In the genomic region with DNA sequence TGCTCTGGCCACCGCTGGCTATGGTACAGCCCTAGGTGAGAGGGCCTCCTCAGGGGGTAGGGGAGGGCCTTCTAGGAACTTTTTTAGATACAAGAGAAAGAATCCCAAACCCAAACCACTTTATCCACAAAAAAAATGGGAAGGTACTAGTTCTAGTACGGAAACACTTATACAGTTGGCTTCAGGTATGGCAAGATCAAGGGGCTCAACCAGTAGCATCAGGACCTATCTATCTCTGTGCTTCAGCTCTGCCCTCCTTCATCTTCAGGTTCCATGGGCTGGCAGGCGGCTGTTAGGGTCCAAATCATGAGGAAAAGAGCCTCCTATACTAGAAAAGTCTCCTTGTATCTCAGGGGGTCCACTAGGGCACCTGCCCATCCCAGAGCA, we compare ENCODE assay signal across 14 cellular contexts. TPM values are rescaled to one million over a fixed set of nuclear protein-coding genes. Genes with fewer than 3 reads are reported as not detected.
DNase-seq lines count a peak whose midpoint lies in the region; ATAC-seq, FAIRE-seq and TF ChIP-seq lines count a peak whose summit lies in the region.
"Had no signal": no experiment of that assay in that cellular context is flagged by ENCODE, and none has a peak within 500 bp of the region (broad histone marks: within the 10 kb centered on the region; RNA-seq: fewer than 3 reads in every experiment).

No MANE protein-coding gene starts in this region.

- H3K9me3 ChIP-seq in HepG2 (ENCODE audit: low read length) = no peaks in the 10 kb centered on the region
- no peaks in the 10 kb centered on the region for H3K9me3 ChIP-seq in right lobe of liver
- no peaks in the 10 kb centered on the region for H3K9me3 ChIP-seq in naive thymus-derived CD4-positive, alpha-beta T cell (ENCODE audit: control insufficient read depth in 2 of 3, low read length in 3 of 3)
- no peaks in the 10 kb centered on the region for H3K9me3 ChIP-seq in upper lobe of left lung

- H3K79me2 ChIP-seq in HepG2 (ENCODE audit: insufficient read depth, low read length) = peaks cover 7% of the 10 kb centered on the region
- no peaks in the 10 kb centered on the region for H3K79me2 ChIP-seq in mesendoderm (ENCODE audit: control insufficient read depth, insufficient read depth, low read length)

- no peaks in the 10 kb centered on the region for H3K27me3 Mint-ChIP-seq in activated CD8-positive, alpha-beta T cell treated with anti-CD3 and anti-CD28 coated beads, Interleukin-2, amount 10 ng/mL, durations not matched to agents 7 days and 5 days (ENCODE audit: low read depth)
- H3K27me3 Mint-ChIP-seq in naive thymus-derived CD4-positive, alpha-beta T cell = no peaks in the 10 kb centered on the region

- BruUV-seq in HepG2 (replicated peaks; lab: Mats Ljungman, UMichigan) = TSS peak; percentile 44

- H3K4me1 Mint-ChIP-seq in activated CD8-positive, alpha-beta T cell treated with anti-CD3 and anti-CD28 coated beads, Interleukin-2, amount 10 ng/mL, durations not matched to agents 7 days and 5 days (ENCODE audit: low read depth) = peaks cover 26% of the 10 kb centered on the region
- H3K4me1 Mint-ChIP-seq in naive thymus-derived CD4-positive, alpha-beta T cell = peaks cover 8 to 25% (median 18%) of the 10 kb centered on the region in 7 donors

- no peak overlapping the region for H3K27ac Mint-ChIP-seq in activated CD8-positive, alpha-beta T cell treated with anti-CD3 and anti-CD28 coated beads, Interleukin-2, amount 10 ng/mL, durations not matched to agents 7 days and 5 days
- H3K27ac Mint-ChIP-seq in naive thymus-derived CD4-positive, alpha-beta T cell = peak overlapping the region in 6 of 9 donors; percentile 20 to 89 (median 65)

- peaks cover 32% of the 10 kb centered on the region for H3K4me1 ChIP-seq in HepG2 (ENCODE audit: insufficient read depth, low read length)
- H3K4me1 ChIP-seq in right lobe of liver = peaks cover 0 to 21% (median 4%) of the 10 kb centered on the region in 4 donors
- peaks cover 0 to 11% of the 10 kb centered on the region in 2 donors for H3K4me1 ChIP-seq in naive thymus-derived CD4-positive, alpha-beta T cell (ENCODE audit: control insufficient read depth in 2 of 2, insufficient read depth in 2 of 2, low read length in 2 of 2)
- H3K4me1 ChIP-seq in upper lobe of left lung = peaks cover 7 to 24% (median 18%) of the 10 kb centered on the region in 4 donors
- H3K4me1 ChIP-seq in mesendoderm (ENCODE audit: control insufficient read depth, low read depth, low read length) = no peaks in the 10 kb centered on the region

- H2BK15ac ChIP-seq in mesendoderm (replicated peaks; ENCODE audit: low read depth) = no peak overlapping the region

- no peak overlapping the region for H2AFZ ChIP-seq in HepG2 (ENCODE audit: low read length)

- H2BK5ac ChIP-seq in mesendoderm (ENCODE audit: low read length) = no peak overlapping the region

- no peak overlapping the region for H2BK120ac ChIP-seq in mesendoderm (ENCODE audit: low read depth, low read length)

- no peaks in the 10 kb centered on the region for H3K9me3 Mint-ChIP-seq in activated CD8-positive, alpha-beta T cell treated with anti-CD3 and anti-CD28 coated beads, Interleukin-2, amount 10 ng/mL, durations not matched to agents 7 days and 5 days (ENCODE audit: insufficient read depth)
- no peaks in the 10 kb centered on the region for H3K9me3 Mint-ChIP-seq in naive thymus-derived CD4-positive, alpha-beta T cell

- intact Hi-C loops in HepG2 (cut with micrococcal nuclease; ENCODE audit: unreplicated experiment) (no loop called here), right lobe of liver (cut with DNase I) (no loop called here), lower leg skin (cut with DNase I; ENCODE audit: low total_unique reads) (no loop called here)
- intact Hi-C loops in naive thymus-derived CD4-positive, alpha-beta T cell (cut with micrococcal nuclease) = no loop called here

- H3K9ac ChIP-seq in HepG2 (ENCODE audit: insufficient read depth, low read depth, low read length) (peak overlapping the region; percentile 73; the same call in 1 of the 2 replicates), mesendoderm (ENCODE audit: low read length) (no peak overlapping the region)

- CTCF ChIA-PET in HepG2 (lab: Yijun Ruan, JAX; ENCODE audit: low intra/inter-chr PET ratio, low total read pairs) = no interaction called here
- CTCF ChIA-PET in activated CD8-positive, alpha-beta T cell treated with anti-CD3 and anti-CD28 coated beads, Interleukin-2, amount 10 ng/mL, durations not matched to agents 7 days and 5 days (lab: Charles Lee) = no interaction called here
- CTCF ChIA-PET in naive thymus-derived CD4-positive, alpha-beta T cell (lab: Charles Lee) = no interaction called here
- CTCF ChIA-PET in GM10248 (lab: Yijun Ruan, JAX) = no interaction called here

- H3K27me3 ChIP-seq in HepG2 (ENCODE audit: control insufficient read depth in 1 of 2, insufficient read depth in 2 of 2, low read length in 2 of 2) = no peaks in the 10 kb centered on the region
- no peaks in the 10 kb centered on the region for H3K27me3 ChIP-seq in right lobe of liver
- no peaks in the 10 kb centered on the region for H3K27me3 ChIP-seq in naive thymus-derived CD4-positive, alpha-beta T cell (ENCODE audit: control insufficient read depth in 2 of 2, insufficient read depth in 2 of 2, low read length in 2 of 2)
- no peaks in the 10 kb centered on the region for H3K27me3 ChIP-seq in upper lobe of left lung
- H3K27me3 ChIP-seq in mesendoderm (ENCODE audit: insufficient read depth, low read length, poor library complexity) = no peaks in the 10 kb centered on the region

- H3K4me2 ChIP-seq in HepG2 (ENCODE audit: low read depth, low read length) (peak overlapping the region; percentile 94), mesendoderm (ENCODE audit: low read length) (no peak overlapping the region)

- TF ChIP-seq RAD21 in HepG2 (CRISPR knock-in tag; IDR thresholded peaks at IDR 0.05) = no peak

- H3K56ac ChIP-seq in mesendoderm (ENCODE audit: low read length) = no peak overlapping the region

- no peaks in the 10 kb centered on the region for H3K79me1 ChIP-seq in mesendoderm (ENCODE audit: low read length)

- H3K27ac ChIP-seq in HepG2 (ENCODE audit: extremely low read length, insufficient read depth, low read length) (peak overlapping the region; percentile 56), right lobe of liver (no peak overlapping the region), upper lobe of left lung (peak overlapping the region in 3 of 4 donors; percentile 66 to 79 (median 79)), mesendoderm (ENCODE audit: low read depth, low read length) (no peak overlapping the region)
- H3K27ac ChIP-seq in naive thymus-derived CD4-positive, alpha-beta T cell (ENCODE audit: low read depth, low read length) = no peak overlapping the region

- no peak overlapping the region for H3K4ac ChIP-seq in mesendoderm (ENCODE audit: low read depth, low read length)

- TF ChIP-seq EP300 in HepG2 (IDR thresholded peaks at IDR 0.05; ENCODE audit: low read depth in 2 of 2, low read length in 2 of 2) (no peak), HepG2 (CRISPR knock-in tag; IDR thresholded peaks at IDR 0.05; ENCODE audit: borderline replicate concordance) (no peak), upper lobe of left lung (IDR thresholded peaks at IDR 0.05) (no peak)

- no peak for FAIRE-seq in HepG2 (lab: Jason Lieb, UNC)

- no peak overlapping the region for H3K18ac ChIP-seq in mesendoderm (ENCODE audit: low read length)

- no peak overlapping the region for H3K23ac ChIP-seq in mesendoderm (ENCODE audit: low read length)

- H2AK5ac ChIP-seq in mesendoderm (ENCODE audit: low read length) = no peak overlapping the region

- H4K5ac ChIP-seq in mesendoderm (ENCODE audit: low read length) = no peak overlapping the region

- no peak overlapping the region for H4K8ac ChIP-seq in mesendoderm (ENCODE audit: low read depth, low read length)

- no peaks in the 10 kb centered on the region for H4K20me1 ChIP-seq in HepG2 (ENCODE audit: insufficient read depth, low read length)

- H3K4me3 ChIP-seq in HepG2 (replicated peaks in 1 of 3; ENCODE audit: insufficient read depth in 1 of 3, low read depth in 2 of 3, low read length in 3 of 3) (peak overlapping the region in 1 of 3 experiments; percentile 87; a peak in 1 of 6 replicates), right lobe of liver (no peak overlapping the region), upper lobe of left lung (peak overlapping the region in 1 of 4 donors; percentile 93), lower leg skin (ENCODE audit: low read depth, poor library complexity, severe bottlenecking) (no peak overlapping the region), mesendoderm (ENCODE audit: low read length) (no peak overlapping the region)
- H3K4me3 ChIP-seq in naive thymus-derived CD4-positive, alpha-beta T cell (ENCODE audit: low read length) = no peak overlapping the region

- TF ChIP-seq CTCF in HepG2 (CRISPR knock-in tag; IDR thresholded peaks at IDR 0.05) = no peak
- no peak for TF ChIP-seq CTCF in right lobe of liver (IDR thresholded peaks at IDR 0.05)
- no peak for TF ChIP-seq CTCF in upper lobe of left lung (IDR thresholded peaks at IDR 0.05)
- no peak for TF ChIP-seq CTCF in GM10248 (IDR thresholded peaks at IDR 0.05; ENCODE audit: control extremely low read depth, extremely low read depth, low read depth, missing control alignments)
- no peak for TF ChIP-seq CTCF in lower leg skin (IDR thresholded peaks at IDR 0.05)

- POLR2A ChIA-PET in HepG2 (lab: Yijun Ruan, JAX) (interaction anchor here (2.1 kb wide), 2 partner anchors 8 to 18 kb away, joined by 19 to 21 read pairs; a partner anchor contains a TSS), GM10248 (lab: Yijun Ruan, JAX) (no interaction called here)
- POLR2A ChIA-PET in activated CD8-positive, alpha-beta T cell treated with anti-CD3 and anti-CD28 coated beads, Interleukin-2, amount 10 ng/mL, durations not matched to agents 7 days and 5 days (lab: Charles Lee) = no interaction called here
- POLR2A ChIA-PET in naive thymus-derived CD4-positive, alpha-beta T cell (lab: Charles Lee) = interaction anchor here (0.7 kb wide), 1 partner anchor 8 kb away, joined by 3 read pairs; no protein-coding TSS in a partner anchor

- in situ Hi-C loops in HepG2 (cut with HindIII; ENCODE audit: extremely low pct_ligation_motif_present, low pct_unique_long_range_greater_than_20kb) = loop anchor here (25.0 kb wide), 1 partner anchor 296 kb away; a partner anchor contains a TSS

- peaks cover 35% of the 10 kb centered on the region for H3K36me3 Mint-ChIP-seq in activated CD8-positive, alpha-beta T cell treated with anti-CD3 and anti-CD28 coated beads, Interleukin-2, amount 10 ng/mL, durations not matched to agents 7 days and 5 days (ENCODE audit: low read depth)
- peaks cover 0 to 10% (median 4%) of the 10 kb centered on the region in 5 donors for H3K36me3 Mint-ChIP-seq in naive thymus-derived CD4-positive, alpha-beta T cell

- TF ChIP-seq POLR2A in HepG2 (IDR thresholded peaks at IDR 0.05; ENCODE audit: insufficient read depth in 1 of 2, low read depth in 2 of 2, low read length in 2 of 2) (no peak), right lobe of liver (IDR thresholded peaks at IDR 0.05) (no peak), upper lobe of left lung (IDR thresholded peaks at IDR 0.05) (no peak), lower leg skin (IDR thresholded peaks at IDR 0.05) (no peak)

- peak overlapping the region; percentile 79 for H3K4me3 Mint-ChIP-seq in activated CD8-positive, alpha-beta T cell treated with anti-CD3 and anti-CD28 coated beads, Interleukin-2, amount 10 ng/mL, durations not matched to agents 7 days and 5 days
- H3K4me3 Mint-ChIP-seq in naive thymus-derived CD4-positive, alpha-beta T cell = peak overlapping the region in 6 of 10 donors; percentile 87 to 94 (median 90)

- H3K36me3 ChIP-seq in HepG2 (replicated peaks in 1 of 2; ENCODE audit: control insufficient read depth in 1 of 2, insufficient read depth in 2 of 2, low read length in 2 of 2) (peaks cover 2 to 8% of the 10 kb centered on the region in 2 experiments; a peak in 2 of 5 replicates), right lobe of liver (peaks cover 0 to 28% (median 0%) of the 10 kb centered on the region in 4 donors), upper lobe of left lung (peaks cover 6 to 57% (median 44%) of the 10 kb centered on the region in 4 donors), mesendoderm (ENCODE audit: control insufficient read depth, insufficient read depth, low read length) (no peaks in the 10 kb centered on the region)
- H3K36me3 ChIP-seq in naive thymus-derived CD4-positive, alpha-beta T cell (ENCODE audit: control insufficient read depth in 2 of 3, insufficient read depth in 3 of 3, low read length in 3 of 3) = peaks cover 0 to 38% (median 3%) of the 10 kb centered on the region in 3 experiments

- 92% methylated on average over 3 of the region's 3 CpGs for WGBS in HepG2 (ENCODE audit: low lambda C conversion rate)
- WGBS in right lobe of liver (ENCODE audit: insufficient coverage, low coverage, low lambda C conversion rate, missing lambda C conversion rate) = 100% methylated on average over 1 of the region's 3 CpGs
- 97 to 100% methylated on average over 1 to 3 of the region's 3 CpGs for WGBS in upper lobe of left lung, 2 donors
- 92 to 100% methylated on average over 3 of the region's 3 CpGs for WGBS in lower leg skin, 2 donors
- no CpG with 5 or more reads among the region's 3 CpGs for WGBS in mesendoderm (ENCODE audit: extremely low coverage, insufficient coverage, low lambda C conversion rate)

- ATAC-seq in HepG2 (no peak), right lobe of liver (no peak), upper lobe of left lung (ENCODE audit: low FRiP score in 2 of 2) (no peak)
- no peak for ATAC-seq in activated CD8-positive, alpha-beta T cell treated with anti-CD3 and anti-CD28 coated beads, Interleukin-2, amount 10 ng/mL, durations not matched to agents 7 days and 5 days
- ATAC-seq in naive thymus-derived CD4-positive, alpha-beta T cell = no peak
- ATAC-seq: left lobe of liver had no signal

- DNase-seq in HepG2 (ENCODE audit: low spot score) (no peak), right lobe of liver (no peak), upper lobe of left lung (no peak), GM10248 (ENCODE audit: extremely low spot score) (no peak), lower leg skin (ENCODE audit: low spot score in 2 of 2) (no peak), mesendoderm (no peak)
- no peak for DNase-seq in activated CD8-positive, alpha-beta T cell treated with anti-CD3 and anti-CD28 coated beads, Interleukin-2, amount 10 ng/mL, durations not matched to agents 7 days and 5 days
- no peak for DNase-seq in naive thymus-derived CD4-positive, alpha-beta T cell
- DNase-seq: activated CD8-positive, alpha-beta memory T cell treated with anti-CD3 and anti-CD28 coated beads, Interleukin-2, amount 50 U/mL, for 48 hours; anterior cingulate cortex; dermis blood vessel endothelial cell; NK-92 treated with Interleukin-12 subunit alpha and Interleukin-12 subunit beta, amount 100 ng/mL, for 24 hours; SIG-M5 had no signal

RNA-seq across cellular contexts. Expression of a gene that starts 1.8 kb away (rescaled TPM):
- total RNA-seq in HepG2 (2016; rRNA removed; fragmentation: Illumina TruSeq; extraction: Trizol) = 15.3 and 20.1 TPM in 2 replicates
- 2.2 and 3.3 TPM in 2 replicates for total RNA-seq in HepG2 (2016; cell fraction: cytosol; rRNA removed; fragmentation: Illumina TruSeq; extraction: Trizol; ENCODE audit: low read depth)
- 15.0 and 19.2 TPM in 2 replicates for total RNA-seq in HepG2 (2016; cell fraction: insoluble cytoplasmic fraction; rRNA removed; fragmentation: Illumina TruSeq; extraction: Trizol)
- total RNA-seq in HepG2 (2016; cell fraction: membrane; rRNA removed; fragmentation: Illumina TruSeq; extraction: Trizol) = 5.4 and 5.5 TPM in 2 replicates
- total RNA-seq in HepG2 (2016; cell fraction: nucleus; rRNA removed; fragmentation: Illumina TruSeq; extraction: Trizol) = 16.8 and 19.8 TPM in 2 replicates
- polyA plus RNA-seq in HepG2 (2011; rRNA removed) = 20.6 and 27.7 TPM in 2 replicates
- 11.3 and 15.1 TPM in 2 replicates for polyA plus RNA-seq in HepG2 (2011; cell fraction: cytosol; rRNA removed)
- 130 and 140 TPM in 2 replicates for polyA plus RNA-seq in HepG2 (2011; cell fraction: nucleus; rRNA removed)
- polyA plus RNA-seq in HepG2 (2012) = 9.3 and 11.3 TPM in 2 replicates
- 2.0 and 2.1 TPM in 2 replicates for polyA plus RNA-seq in HepG2 (2016; cell fraction: cytosol; fragmentation: Illumina TruSeq; extraction: Trizol; ENCODE audit: low read depth)
- 14.4 and 15.2 TPM in 2 replicates for polyA plus RNA-seq in HepG2 (2016; cell fraction: insoluble cytoplasmic fraction; fragmentation: Illumina TruSeq; extraction: Trizol; ENCODE audit: low read depth)
- polyA plus RNA-seq in HepG2 (2016; cell fraction: membrane; fragmentation: Illumina TruSeq; extraction: Trizol; ENCODE audit: low read depth) = 3.7 TPM in 2 replicates
- polyA plus RNA-seq in HepG2 (2016; cell fraction: nucleus; fragmentation: Illumina TruSeq; extraction: Trizol; ENCODE audit: insufficient read depth, low read depth) = 38.8 and 42.1 TPM in 2 replicates
- polyA minus RNA-seq in HepG2 (2011; rRNA and poly(A)+ RNA removed; ENCODE audit: low replicate concordance) = 31.0 and 50.1 TPM in 2 replicates
- 12.0 and 12.5 TPM in 2 replicates for polyA minus RNA-seq in HepG2 (2011; cell fraction: cytosol; rRNA and poly(A)+ RNA removed)
- 12.9 and 13.9 TPM in 2 replicates for polyA minus RNA-seq in HepG2 (2011; cell fraction: nucleus; rRNA and poly(A)+ RNA removed)
- 10 to 100 TPM; 14.5 to 30.5 (median 24.1) TPM for total RNA-seq in right lobe of liver
- total RNA-seq in activated CD8-positive, alpha-beta T cell treated with anti-CD3 and anti-CD28 coated beads, Interleukin-2, amount 10 ng/mL, durations not matched to agents 7 days and 5 days = 10 to 100 TPM; 47.8 to 50.6 TPM
- total RNA-seq in naive thymus-derived CD4-positive, alpha-beta T cell = 10 to 100 TPM; 29.1 to 56.2 (median 49.2) TPM
- 10 to 100 TPM in 1 of 2 donors, 1 to 10 TPM in 1; 7.1 to 22.4 TPM for polyA plus RNA-seq in naive thymus-derived CD4-positive, alpha-beta T cell
- 100 to 1,000 TPM in 2 of 6 donors, 10 to 100 TPM in 4; 29.4 to 155 (median 42.3) TPM for total RNA-seq in upper lobe of left lung
- total RNA-seq in lower leg skin = 100 to 1,000 TPM in 2 of 4 donors, 10 to 100 TPM in 2; 72.8 to 133 (median 92.1) TPM
- 16.7 TPM for polyA plus RNA-seq in mesendoderm (2013, experiment 1 of 2)
- 16.4 TPM for polyA plus RNA-seq in mesendoderm (2013, experiment 2 of 2)

RNA-seq across cellular contexts. Expression of a gene that starts 8.2 kb away (rescaled TPM):
- total RNA-seq in HepG2 (2016; rRNA removed; fragmentation: Illumina TruSeq; extraction: Trizol) = 127 and 129 TPM in 2 replicates
- total RNA-seq in HepG2 (2016; cell fraction: cytosol; rRNA removed; fragmentation: Illumina TruSeq; extraction: Trizol; ENCODE audit: low read depth) = 100 and 107 TPM in 2 replicates
- total RNA-seq in HepG2 (2016; cell fraction: insoluble cytoplasmic fraction; rRNA removed; fragmentation: Illumina TruSeq; extraction: Trizol) = 120 and 139 TPM in 2 replicates
- 129 and 137 TPM in 2 replicates for total RNA-seq in HepG2 (2016; cell fraction: membrane; rRNA removed; fragmentation: Illumina TruSeq; extraction: Trizol)
- total RNA-seq in HepG2 (2016; cell fraction: nucleus; rRNA removed; fragmentation: Illumina TruSeq; extraction: Trizol) = 38.1 and 46.3 TPM in 2 replicates
- 130 and 154 TPM in 2 replicates for polyA plus RNA-seq in HepG2 (2011; rRNA removed)
- 136 and 140 TPM in 2 replicates for polyA plus RNA-seq in HepG2 (2011; cell fraction: cytosol; rRNA removed)
- 41.3 and 46.6 TPM in 2 replicates for polyA plus RNA-seq in HepG2 (2011; cell fraction: nucleus; rRNA removed)
- polyA plus RNA-seq in HepG2 (2012) = 81.4 and 137 TPM in 2 replicates
- polyA plus RNA-seq in HepG2 (2016; cell fraction: cytosol; fragmentation: Illumina TruSeq; extraction: Trizol; ENCODE audit: low read depth) = 129 and 144 TPM in 2 replicates
- polyA plus RNA-seq in HepG2 (2016; cell fraction: insoluble cytoplasmic fraction; fragmentation: Illumina TruSeq; extraction: Trizol; ENCODE audit: low read depth) = 157 and 159 TPM in 2 replicates
- 161 and 164 TPM in 2 replicates for polyA plus RNA-seq in HepG2 (2016; cell fraction: membrane; fragmentation: Illumina TruSeq; extraction: Trizol; ENCODE audit: low read depth)
- polyA plus RNA-seq in HepG2 (2016; cell fraction: nucleus; fragmentation: Illumina TruSeq; extraction: Trizol; ENCODE audit: insufficient read depth, low read depth) = 79.1 and 91.5 TPM in 2 replicates
- 66.1 and 174 TPM in 2 replicates for polyA minus RNA-seq in HepG2 (2011; rRNA and poly(A)+ RNA removed; ENCODE audit: low replicate concordance)
- 29.3 and 33.8 TPM in 2 replicates for polyA minus RNA-seq in HepG2 (2011; cell fraction: cytosol; rRNA and poly(A)+ RNA removed)
- 14.4 and 17.7 TPM in 2 replicates for polyA minus RNA-seq in HepG2 (2011; cell fraction: nucleus; rRNA and poly(A)+ RNA removed)
- 100 to 1,000 TPM in 2 of 6 experiments, 10 to 100 TPM in 4; 30.6 to 227 (median 32.8) TPM for total RNA-seq in right lobe of liver
- 100 to 1,000 TPM; 112 to 114 TPM for total RNA-seq in activated CD8-positive, alpha-beta T cell treated with anti-CD3 and anti-CD28 coated beads, Interleukin-2, amount 10 ng/mL, durations not matched to agents 7 days and 5 days
- total RNA-seq in naive thymus-derived CD4-positive, alpha-beta T cell = 100 to 1,000 TPM in 1 of 5 experiments, 10 to 100 TPM in 4; 57.2 to 108 (median 86.2) TPM
- 100 to 1,000 TPM; 203 to 289 TPM for polyA plus RNA-seq in naive thymus-derived CD4-positive, alpha-beta T cell
- total RNA-seq in upper lobe of left lung = 100 to 1,000 TPM in 3 of 6 donors, 10 to 100 TPM in 2, 1 to 10 TPM in 1; 9.4 to 158 (median 96.5) TPM
- total RNA-seq in lower leg skin = 100 to 1,000 TPM; 113 to 200 (median 145) TPM
- polyA plus RNA-seq in mesendoderm (2013, experiment 1 of 2) = 323 TPM
- 327 TPM for polyA plus RNA-seq in mesendoderm (2013, experiment 2 of 2)

RNA-seq across cellular contexts. Expression of a gene that starts 29.2 kb away (rescaled TPM):
- total RNA-seq in HepG2 (2016; rRNA removed; fragmentation: Illumina TruSeq; extraction: Trizol) = 0.27 and 0.33 TPM in 2 replicates
- 0.10 and 0.35 TPM in 2 replicates for total RNA-seq in HepG2 (2016; cell fraction: cytosol; rRNA removed; fragmentation: Illumina TruSeq; extraction: Trizol; ENCODE audit: low read depth)
- total RNA-seq in HepG2 (2016; cell fraction: insoluble cytoplasmic fraction; rRNA removed; fragmentation: Illumina TruSeq; extraction: Trizol) = 0.22 and 0.28 TPM in 2 replicates
- 0.09 and 0.14 TPM in 2 replicates for total RNA-seq in HepG2 (2016; cell fraction: membrane; rRNA removed; fragmentation: Illumina TruSeq; extraction: Trizol)
- total RNA-seq in HepG2 (2016; cell fraction: nucleus; rRNA removed; fragmentation: Illumina TruSeq; extraction: Trizol) = 0.28 and 0.37 TPM in 2 replicates
- 0.86 and 1.8 TPM in 2 replicates for polyA plus RNA-seq in HepG2 (2011; rRNA removed)
- polyA plus RNA-seq in HepG2 (2011; cell fraction: cytosol; rRNA removed) = 0.91 and 1.2 TPM in 2 replicates
- polyA plus RNA-seq in HepG2 (2011; cell fraction: nucleus; rRNA removed) = 3.4 and 3.5 TPM in 2 replicates
- 1.5 and 2.1 TPM in 2 replicates for polyA plus RNA-seq in HepG2 (2012)
- polyA plus RNA-seq in HepG2 (2016; cell fraction: cytosol; fragmentation: Illumina TruSeq; extraction: Trizol; ENCODE audit: low read depth) = 0.02 TPM in 1 of 2 replicates, not detected in the other
- 0.38 and 0.45 TPM in 2 replicates for polyA plus RNA-seq in HepG2 (2016; cell fraction: insoluble cytoplasmic fraction; fragmentation: Illumina TruSeq; extraction: Trizol; ENCODE audit: low read depth)
- 0.14 and 0.20 TPM in 2 replicates for polyA plus RNA-seq in HepG2 (2016; cell fraction: membrane; fragmentation: Illumina TruSeq; extraction: Trizol; ENCODE audit: low read depth)
- polyA plus RNA-seq in HepG2 (2016; cell fraction: nucleus; fragmentation: Illumina TruSeq; extraction: Trizol; ENCODE audit: insufficient read depth, low read depth) = 0.48 and 0.55 TPM in 2 replicates
- polyA minus RNA-seq in HepG2 (2011; rRNA and poly(A)+ RNA removed; ENCODE audit: low replicate concordance) = 1.7 and 5.3 TPM in 2 replicates
- 2.5 and 2.7 TPM in 2 replicates for polyA minus RNA-seq in HepG2 (2011; cell fraction: cytosol; rRNA and poly(A)+ RNA removed)
- 2.1 and 2.4 TPM in 2 replicates for polyA minus RNA-seq in HepG2 (2011; cell fraction: nucleus; rRNA and poly(A)+ RNA removed)
- total RNA-seq in right lobe of liver = 1 to 10 TPM in 5 of 6 experiments, under 1 TPM in 1; 0.98 to 3.7 (median 1.7) TPM
- 1 to 10 TPM; 8.4 to 9.5 TPM for total RNA-seq in activated CD8-positive, alpha-beta T cell treated with anti-CD3 and anti-CD28 coated beads, Interleukin-2, amount 10 ng/mL, durations not matched to agents 7 days and 5 days
- 1 to 10 TPM; 4.8 to 7.8 (median 5.9) TPM for total RNA-seq in naive thymus-derived CD4-positive, alpha-beta T cell
- polyA plus RNA-seq in naive thymus-derived CD4-positive, alpha-beta T cell = 1 to 10 TPM in 1 of 2 donors, under 1 TPM in 1; 0.73 to 1.6 TPM
- 10 to 100 TPM in 4 of 6 donors, 1 to 10 TPM in 2; 7.3 to 22.6 (median 10.1) TPM for total RNA-seq in upper lobe of left lung
- 10 to 100 TPM; 22.3 to 29.9 (median 23.3) TPM for total RNA-seq in lower leg skin
- 31.4 TPM for polyA plus RNA-seq in mesendoderm (2013, experiment 1 of 2)
- polyA plus RNA-seq in mesendoderm (2013, experiment 2 of 2) = 30.0 TPM

Comparison
In these comparisons a context has a peak if more than half of its experiments do, and no peak if none do; other contexts are left out.
1. H3K27ac ChIP-seq: peak in HepG2 (single experiment) and upper lobe of left lung (3 of 4); none in right lobe of liver (0 of 3), naive thymus-derived CD4-positive, alpha-beta T cell (single experiment) and mesendoderm (single experiment).
2. POLR2A ChIA-PET loops: an anchor here in HepG2 (2.1 kb wide) and naive thymus-derived CD4-positive, alpha-beta T cell (0.7 kb wide); none called in activated CD8-positive, alpha-beta T cell treated with anti-CD3 and anti-CD28 coated beads, Interleukin-2, amount 10 ng/mL, durations not matched to agents 7 days and 5 days and GM10248.